25 cellular contexts compared by ENCODE assay signal in the genomic region with DNA sequence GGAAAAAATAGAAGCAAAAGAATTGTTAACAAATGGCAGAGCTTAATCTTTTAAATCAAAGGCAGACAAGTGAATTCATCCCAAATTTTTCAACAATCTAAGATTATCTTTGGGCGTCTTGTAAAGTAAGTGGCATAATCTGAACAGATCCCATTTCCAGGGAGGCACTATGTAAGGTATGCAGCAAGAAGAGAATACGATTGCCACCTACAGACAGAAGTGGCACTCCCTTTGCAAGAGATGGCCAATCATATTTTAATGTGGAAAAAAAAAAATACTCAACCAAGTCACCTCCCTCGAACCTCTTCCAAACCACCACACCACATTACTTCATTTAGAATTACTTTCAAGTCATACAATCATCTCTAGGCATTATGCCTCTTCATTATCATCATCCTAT. TPM values are rescaled to one million over a fixed set of nuclear protein-coding genes. Genes with fewer than 3 reads are reported as not detected.
DNase-seq lines count a peak whose midpoint lies in the region; ATAC-seq and TF ChIP-seq lines count a peak whose summit lies in the region.
"Had no signal": no experiment of that assay in that cellular context is flagged by ENCODE, and none has a peak within 500 bp of the region (broad histone marks: within the 10 kb centered on the region; RNA-seq: fewer than 3 reads in every experiment).

No MANE protein-coding gene starts in this region.

- no peak overlapping the region for H2AFZ ChIP-seq in hepatocyte

- H3K9me3 ChIP-seq in hepatocyte (ENCODE audit: low read depth) (no peaks in the 10 kb centered on the region), tibial nerve (no peaks in the 10 kb centered on the region)
- H3K9me3 ChIP-seq: uterus had no signal

- peaks cover 69% of the 10 kb centered on the region for H3K27me3 ChIP-seq in foreskin keratinocyte
- H3K27me3 ChIP-seq in hepatocyte = peaks cover 74% of the 10 kb centered on the region
- peaks cover 0 to 5% of the 10 kb centered on the region in 2 donors for H3K27me3 ChIP-seq in tibial nerve
- H3K27me3 ChIP-seq: uterus had no signal

- H3K27ac ChIP-seq in foreskin keratinocyte (no peak overlapping the region), hepatocyte (no peak overlapping the region), tibial nerve (peak overlapping the region in 2 of 4 donors; percentile 88 to 93)
- H3K27ac ChIP-seq: uterus had no signal

- no peak for TF ChIP-seq EP300 in tibial nerve (IDR thresholded peaks at IDR 0.05)

- H3K4me1 ChIP-seq in foreskin keratinocyte (peaks cover 2% of the 10 kb centered on the region), hepatocyte (ENCODE audit: insufficient read depth) (peaks cover 18% of the 10 kb centered on the region), tibial nerve (peaks cover 0 to 49% (median 0%) of the 10 kb centered on the region in 4 donors)
- H3K4me1 ChIP-seq: uterus had no signal

- H4K20me1 ChIP-seq in hepatocyte (ENCODE audit: insufficient read depth, poor library complexity, severe bottlenecking) = no peaks in the 10 kb centered on the region

- H3K4me3 ChIP-seq in hepatocyte = no peak overlapping the region
- H3K4me3 ChIP-seq in tibial nerve = no peak overlapping the region
- H3K4me3 ChIP-seq: K562, smooth muscle cell, uterus had no signal

- whole genome bisulfite sequencing in hepatocyte (ENCODE audit: low lambda C conversion rate, missing lambda C conversion rate) = 56% methylated on average over 3 of the region's 3 CpGs
- WGBS in tibial nerve, 2 donors = 55 to 59% methylated on average over 3 of the region's 3 CpGs

- peak; percentile 58 for TF ChIP-seq CTCF in LNCAP (IDR thresholded peaks at IDR 0.05)
- TF ChIP-seq CTCF in foreskin keratinocyte (conservative IDR thresholded peaks at IDR 0.05) = peak; percentile 37
- no peak for TF ChIP-seq CTCF in hepatocyte (IDR thresholded peaks at IDR 0.05; ENCODE audit: poor library complexity)
- TF ChIP-seq CTCF in tibial nerve (IDR thresholded peaks at IDR 0.05) = no peak

- no peaks in the 10 kb centered on the region for H3K36me3 ChIP-seq in hepatocyte (replicated peaks; ENCODE audit: insufficient read depth, low read depth)
- peaks cover 0 to 6% (median 0%) of the 10 kb centered on the region in 3 donors for H3K36me3 ChIP-seq in tibial nerve
- H3K36me3 ChIP-seq: uterus had no signal

- no peaks in the 10 kb centered on the region for H3K9me2 ChIP-seq in hepatocyte (replicated peaks; ENCODE audit: insufficient read depth)

- no peak overlapping the region for H3K4me2 ChIP-seq in hepatocyte
- H3K4me2 ChIP-seq: smooth muscle cell had no signal

- TF ChIP-seq POLR2A in tibial nerve (IDR thresholded peaks at IDR 0.05) = no peak

- no peaks in the 10 kb centered on the region for H3K79me2 ChIP-seq in hepatocyte

- no peak for ATAC-seq in foreskin keratinocyte
- ATAC-seq in HG03175 (IDR thresholded peaks at IDR 0.05; ENCODE audit: unreplicated experiment) = no peak
- ATAC-seq: activated CD4-positive, CD25-positive, alpha-beta regulatory T cell treated with anti-CD3 and anti-CD28 coated beads, Interleukin-2, amount 50 U/mL, for 24 hours; activated naive CD4-positive, alpha-beta T cell treated with anti-CD3 and anti-CD28 coated beads, Interleukin-2, amount 50 U/mL, for 72 hours; K562; natural killer cell treated with Interleukin-12 subunit alpha and Interleukin-12 subunit beta and Interleukin-15 and Interleukin-18, amount 100 ng/mL, for 72 hours; PC-3 had no signal

- DNase-seq in NCI-H510A treated with DMSO at 0.1 percent for 48 hours (lab: John Stamatoyannopoulos, UW) (peak; percentile 3), NCI-H510A (lab: John Stamatoyannopoulos, UW) (no peak), foreskin keratinocyte (peak in 1 of 2 donors; percentile 20), putamen (ENCODE audit: low spot score) (peak; percentile 30), hepatocyte (ENCODE audit: low spot score) (no peak), tibial nerve (ENCODE audit: low spot score in 2 of 2) (no peak)
- DNase-seq: CD4-positive, CD25-positive, alpha-beta regulatory T cell; cortex of kidney; DMS79; NCI-H774; PC-3; stimulated activated CD4-positive, alpha-beta T cell treated with anti-CD3 and anti-CD28 coated beads, Interleukin-4, amount 100 ng/mL, for 24 hours; T-helper 9 cell had no signal

RNA-seq across cellular contexts. Expression of a gene that starts 4.0 kb away (rescaled TPM):
- 0.03 TPM in 1 of 2 replicates, not detected in the other for total RNA-seq in foreskin keratinocyte
- not detected in 2 replicates for polyA plus RNA-seq in foreskin keratinocyte
- 2.9 and 4.5 TPM in 2 replicates for total RNA-seq in hepatocyte
- 0.48 and 1.8 TPM in 2 replicates for polyA plus RNA-seq in hepatocyte
- total RNA-seq in tibial nerve = 100 to 1,000 TPM in 1 of 4 donors, 10 to 100 TPM in 3; 57.9 to 104 (median 61.6) TPM
- total RNA-seq: activated CD8-positive, alpha-beta memory T cell treated with anti-CD3 and anti-CD28 coated beads for 36 hours; activated T-helper 1 cell treated with anti-CD3 and anti-CD28 coated beads, Interleukin-12 subunit alpha, Interleukin-12 subunit beta, Interleukin-2, Interleukin-4 antibody, amounts not matched to agents 30 ng/mL and 10 ng/mL and 1 ng/mL, durations not matched to agents 14 hours and 24 hours and 36 hours; CD4-positive, CD25-positive, alpha-beta regulatory T cell; natural killer cell treated with Interleukin-12 subunit alpha and Interleukin-12 subunit beta and Interleukin-15 and Interleukin-18, amount 100 ng/mL, for 72 hours; PC-3 had no signal
- polyA plus RNA-seq: CD4-positive, CD25-positive, alpha-beta regulatory T cell; K562 had no signal

RNA-seq across cellular contexts. Expression of a gene that starts 55.3 kb away (rescaled TPM):
- total RNA-seq in foreskin keratinocyte (not detected in 2 replicates), hepatocyte (not detected in 2 replicates), tibial nerve (not detected)
- polyA plus RNA-seq in foreskin keratinocyte (not detected in 2 replicates), hepatocyte (not detected in 2 replicates)
- total RNA-seq: activated CD8-positive, alpha-beta memory T cell treated with anti-CD3 and anti-CD28 coated beads for 36 hours; activated naive CD4-positive, alpha-beta T cell treated with anti-CD3 and anti-CD28 coated beads, Interleukin-2, amount 50 U/mL, for 72 hours; activated T-helper 1 cell treated with anti-CD3 and anti-CD28 coated beads, Interleukin-12 subunit alpha, Interleukin-12 subunit beta, Interleukin-2, Interleukin-4 antibody, amounts not matched to agents 30 ng/mL and 10 ng/mL and 1 ng/mL, durations not matched to agents 14 hours and 24 hours and 36 hours; CD4-positive, CD25-positive, alpha-beta regulatory T cell; K562; mesothelial cell of epicardium; natural killer cell treated with Interleukin-12 subunit alpha and Interleukin-12 subunit beta and Interleukin-15 and Interleukin-18, amount 100 ng/mL, for 72 hours; PC-3; posterior vena cava; smooth muscle cell; uterus had no signal
- polyA plus RNA-seq: CD4-positive, CD25-positive, alpha-beta regulatory T cell; K562; smooth muscle cell had no signal

Comparison
In these comparisons a context has a peak if more than half of its experiments do, and no peak if none do; other contexts are left out.
1. DNase-seq: peak in NCI-H510A treated with DMSO at 0.1 percent for 48 hours (single experiment) and putamen (single experiment); none in NCI-H510A (single experiment), hepatocyte (single experiment) and tibial nerve (0 of 2).
2. CTCF ChIP-seq: peak in LNCAP (single experiment) and foreskin keratinocyte (single experiment); none in hepatocyte (single experiment) and tibial nerve (0 of 5).
3. RNA of a gene that starts 4.0 kb away (total RNA-seq): 57.9 to 104 TPM in tibial nerve; 2.9 to 4.5 TPM in hepatocyte and 0.03 TPM in foreskin keratinocyte; every median in the first group is over 10 times any median in the second.